Comparison of ENCODE assay signal across 21 cellular contexts in genomic region chrX:11472381-11472780, GRCh38.
"Had no signal": no experiment of that assay in that cellular context is flagged by ENCODE, and none has a peak within 500 bp of the region (broad histone marks: within the 10 kb centered on the region; RNA-seq: fewer than 3 reads in every experiment).

No MANE protein-coding gene starts in this region.

- H2AFZ ChIP-seq: hepatocyte, neural progenitor cell, parathyroid adenoma had no signal

- H3K36me3 ChIP-seq: neural progenitor cell had no signal

- H3K27me3 ChIP-seq: hepatocyte, neural progenitor cell had no signal

- H3K79me2 ChIP-seq: hepatocyte, parathyroid adenoma had no signal

- DNase-seq: effector CD4-positive, alpha-beta T cell; endodermal cell; erythroblast; foreskin melanocyte; head of caudate nucleus; kidney glomerular epithelial cell; natural killer cell; nucleus accumbens; psoas muscle; retina; small intestine; stimulated activated CD4-positive, alpha-beta T cell treated with anti-CD3 and anti-CD28 coated beads, Interleukin-12 subunit alpha, Interleukin-12 subunit beta, amount 100 ng/mL, for 4 hours; stimulated activated CD4-positive, alpha-beta T cell treated with anti-CD3 and anti-CD28 coated beads, Interleukin-2, amount 100 ng/mL, for 48 hours; stimulated activated naive CD4-positive, alpha-beta T cell treated with Interleukin-2 at 50 U/mL for 16 hours; trophoblast cell had no signal

- H3K4me2 ChIP-seq: hepatocyte, neural progenitor cell had no signal

- H3K4me3 Mint-ChIP-seq: endodermal cell, memory B cell, mesothelial cell of epicardium, natural killer cell, neural progenitor cell had no signal

- H3K4me3 ChIP-seq: coronary artery, hepatocyte, neural progenitor cell, psoas muscle had no signal

- H3K9ac ChIP-seq: neural progenitor cell, parathyroid adenoma had no signal

- H3K9me3 Mint-ChIP-seq: memory B cell, neural progenitor cell had no signal

- H3K4me1 Mint-ChIP-seq: endodermal cell, memory B cell, natural killer cell, neural progenitor cell had no signal

- ATAC-seq: natural killer cell, psoas muscle had no signal

- H3K9me3 ChIP-seq: psoas muscle had no signal

- H3K36me3 Mint-ChIP-seq: memory B cell, mesothelial cell of epicardium, neural progenitor cell had no signal

- H3K27ac ChIP-seq: hepatocyte, neural progenitor cell, parathyroid adenoma, psoas muscle had no signal

- H3K27ac Mint-ChIP-seq: endodermal cell, memory B cell, mesothelial cell of epicardium, natural killer cell, neural progenitor cell had no signal

- H3K4me1 ChIP-seq: neural progenitor cell, parathyroid adenoma, psoas muscle had no signal
